In the genomic region with DNA sequence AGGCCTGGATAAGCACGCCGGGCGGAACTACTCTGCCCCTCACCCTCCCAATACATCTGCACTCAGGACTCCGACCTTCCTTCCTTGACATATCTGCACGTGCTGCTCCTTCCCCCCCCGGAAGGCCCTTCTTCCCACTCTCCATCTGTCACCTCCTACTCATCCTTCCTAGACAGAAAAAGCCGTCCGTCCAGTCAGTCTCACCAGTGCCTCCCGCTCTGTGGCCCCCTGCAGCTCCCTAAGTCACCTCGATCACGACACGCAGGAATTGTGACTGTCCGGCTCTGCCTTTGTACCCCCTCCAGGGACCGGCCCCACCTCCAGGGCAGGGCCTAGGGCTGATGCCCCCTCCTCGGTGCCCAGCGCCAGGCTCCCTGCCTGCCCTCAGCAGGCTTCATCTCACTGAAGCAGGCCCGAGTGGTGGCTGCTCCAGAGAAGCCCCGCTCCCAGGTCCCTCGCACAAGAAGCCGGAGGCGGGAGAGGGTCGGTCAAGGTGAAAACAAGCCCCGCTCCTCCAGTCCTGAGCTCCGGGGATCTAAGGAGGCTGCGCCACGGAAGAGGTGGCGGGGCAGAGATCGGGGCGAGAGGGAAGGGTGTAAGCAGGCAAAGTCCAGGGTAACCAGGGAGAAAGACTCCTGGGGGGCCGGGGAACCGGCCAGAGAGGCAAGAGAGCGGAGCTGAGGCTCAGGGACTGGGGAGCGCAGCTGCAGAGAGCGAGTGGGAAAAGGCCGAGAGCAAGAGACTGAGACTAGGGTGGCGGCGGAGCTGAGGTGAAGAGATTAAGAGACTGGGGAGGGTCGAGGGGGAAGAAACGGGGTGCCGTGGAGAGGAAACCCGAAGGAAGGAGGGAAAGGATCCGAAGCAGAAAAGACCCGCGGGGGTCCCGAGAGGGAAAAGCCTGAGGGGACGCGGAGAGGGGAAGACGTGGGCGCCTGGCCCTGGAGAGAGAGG, we compare ENCODE assay signal across 8 cellular contexts. TPM values are rescaled to one million over a fixed set of nuclear protein-coding genes. Genes with fewer than 3 reads are reported as not detected.
DNase-seq lines count a peak whose midpoint lies in the region; TF ChIP-seq lines count a peak whose summit lies in the region.

No MANE protein-coding gene starts in this region.

- peak overlapping the region; percentile 96 for H3K4me3 Mint-ChIP-seq in activated T-helper 1 cell treated with anti-CD3 and anti-CD28 coated beads, Interleukin-12 subunit alpha, Interleukin-12 subunit beta, Interleukin-2, Interleukin-4 antibody, amounts not matched to agents 30 ng/mL and 10 ng/mL and 1 ng/mL, durations not matched to agents 14 hours and 24 hours and 36 hours

- TF ChIP-seq CTCF in LNCaP clone FGC (IDR thresholded peaks at IDR 0.05; ENCODE audit: control insufficient read depth, extremely low read depth, insufficient read depth) = no peak

- DNase-seq in GM03348 (ENCODE audit: low spot score) = peak; percentile 48
- DNase-seq in LNCaP clone FGC (ENCODE audit: low read depth) = no peak
- DNase-seq in activated T-helper 1 cell treated with anti-CD3 and anti-CD28 coated beads, Interleukin-12 subunit alpha, Interleukin-12 subunit beta, Interleukin-2, Interleukin-4 antibody, amounts not matched to agents 30 ng/mL and 10 ng/mL and 1 ng/mL, durations not matched to agents 14 hours and 24 hours and 36 hours (ENCODE audit: low spot score) = peak; percentile 11
- no peak for DNase-seq in NCI-H526 treated with DMSO at 0.1 percent for 48 hours (lab: John Stamatoyannopoulos, UW)
- no peak for DNase-seq in Ammon's horn (ENCODE audit: low spot score)
- no peak for DNase-seq in NCI-H1436 (lab: John Stamatoyannopoulos, UW)

- peaks cover 59% of the 10 kb centered on the region for H3K4me1 Mint-ChIP-seq in activated T-helper 1 cell treated with anti-CD3 and anti-CD28 coated beads, Interleukin-12 subunit alpha, Interleukin-12 subunit beta, Interleukin-2, Interleukin-4 antibody, amounts not matched to agents 30 ng/mL and 10 ng/mL and 1 ng/mL, durations not matched to agents 14 hours and 24 hours and 36 hours (ENCODE audit: low read depth)

- peak overlapping the region; percentile 95 for H3K27ac Mint-ChIP-seq in activated T-helper 1 cell treated with anti-CD3 and anti-CD28 coated beads, Interleukin-12 subunit alpha, Interleukin-12 subunit beta, Interleukin-2, Interleukin-4 antibody, amounts not matched to agents 30 ng/mL and 10 ng/mL and 1 ng/mL, durations not matched to agents 14 hours and 24 hours and 36 hours

- H3K27ac ChIP-seq in skin epidermis = peak overlapping the region; percentile 57 to 99 (median 94)

- peak overlapping the region; percentile 92 for H3K4me3 ChIP-seq in LNCaP clone FGC (ENCODE audit: low read depth, low read length)
- peak overlapping the region; percentile 85 for H3K4me3 ChIP-seq in iPS-11a (ENCODE audit: low read depth, low read length)
- H3K4me3 ChIP-seq in skin epidermis = peak overlapping the region; percentile 55 to 91 (median 89)

- H3K27me3 Mint-ChIP-seq in activated T-helper 1 cell treated with anti-CD3 and anti-CD28 coated beads, Interleukin-12 subunit alpha, Interleukin-12 subunit beta, Interleukin-2, Interleukin-4 antibody, amounts not matched to agents 30 ng/mL and 10 ng/mL and 1 ng/mL, durations not matched to agents 14 hours and 24 hours and 36 hours (ENCODE audit: insufficient read depth) = no peaks in the 10 kb centered on the region

- intact Hi-C loops in activated T-helper 1 cell treated with anti-CD3 and anti-CD28 coated beads, Interleukin-12 subunit alpha, Interleukin-12 subunit beta, Interleukin-2, Interleukin-4 antibody, amounts not matched to agents 30 ng/mL and 10 ng/mL and 1 ng/mL, durations not matched to agents 14 hours and 24 hours and 36 hours (cut with micrococcal nuclease) = loop anchor here (5.0 to 10.0 kb wide), 4 partner anchors 35 to 385 kb away; a partner anchor contains a TSS

- H3K36me3 Mint-ChIP-seq in activated T-helper 1 cell treated with anti-CD3 and anti-CD28 coated beads, Interleukin-12 subunit alpha, Interleukin-12 subunit beta, Interleukin-2, Interleukin-4 antibody, amounts not matched to agents 30 ng/mL and 10 ng/mL and 1 ng/mL, durations not matched to agents 14 hours and 24 hours and 36 hours (ENCODE audit: low read depth) = peaks cover 21% of the 10 kb centered on the region

- H3K9me3 Mint-ChIP-seq in activated T-helper 1 cell treated with anti-CD3 and anti-CD28 coated beads, Interleukin-12 subunit alpha, Interleukin-12 subunit beta, Interleukin-2, Interleukin-4 antibody, amounts not matched to agents 30 ng/mL and 10 ng/mL and 1 ng/mL, durations not matched to agents 14 hours and 24 hours and 36 hours = no peaks in the 10 kb centered on the region

RNA-seq across cellular contexts. Expression of a gene that starts 1.1 kb away (rescaled TPM):
- 200 and 202 TPM in 2 replicates for total RNA-seq in activated T-helper 1 cell treated with anti-CD3 and anti-CD28 coated beads, Interleukin-12 subunit alpha, Interleukin-12 subunit beta, Interleukin-2, Interleukin-4 antibody, amounts not matched to agents 30 ng/mL and 10 ng/mL and 1 ng/mL, durations not matched to agents 14 hours and 24 hours and 36 hours

RNA-seq across cellular contexts. Expression of a gene that starts 22.2 kb away (rescaled TPM):
- 66.4 and 69.6 TPM in 2 replicates for total RNA-seq in activated T-helper 1 cell treated with anti-CD3 and anti-CD28 coated beads, Interleukin-12 subunit alpha, Interleukin-12 subunit beta, Interleukin-2, Interleukin-4 antibody, amounts not matched to agents 30 ng/mL and 10 ng/mL and 1 ng/mL, durations not matched to agents 14 hours and 24 hours and 36 hours

RNA-seq across cellular contexts. Expression of a gene that starts 26.1 kb away (rescaled TPM):
- total RNA-seq in activated T-helper 1 cell treated with anti-CD3 and anti-CD28 coated beads, Interleukin-12 subunit alpha, Interleukin-12 subunit beta, Interleukin-2, Interleukin-4 antibody, amounts not matched to agents 30 ng/mL and 10 ng/mL and 1 ng/mL, durations not matched to agents 14 hours and 24 hours and 36 hours = 7.8 and 8.4 TPM in 2 replicates

RNA-seq across cellular contexts. Expression of a gene that starts 29.2 kb away (rescaled TPM):
- total RNA-seq in activated T-helper 1 cell treated with anti-CD3 and anti-CD28 coated beads, Interleukin-12 subunit alpha, Interleukin-12 subunit beta, Interleukin-2, Interleukin-4 antibody, amounts not matched to agents 30 ng/mL and 10 ng/mL and 1 ng/mL, durations not matched to agents 14 hours and 24 hours and 36 hours = 7.7 and 8.3 TPM in 2 replicates

RNA-seq across cellular contexts. Expression of a gene that starts 48.4 kb away (rescaled TPM):
- 0.16 TPM in 1 of 2 replicates, not detected in the other for total RNA-seq in activated T-helper 1 cell treated with anti-CD3 and anti-CD28 coated beads, Interleukin-12 subunit alpha, Interleukin-12 subunit beta, Interleukin-2, Interleukin-4 antibody, amounts not matched to agents 30 ng/mL and 10 ng/mL and 1 ng/mL, durations not matched to agents 14 hours and 24 hours and 36 hours

Comparison
In these comparisons a context has a peak if more than half of its experiments do, and no peak if none do; other contexts are left out.
1. DNase-seq: peak in GM03348 (single experiment) and activated T-helper 1 cell treated with anti-CD3 and anti-CD28 coated beads, Interleukin-12 subunit alpha, Interleukin-12 subunit beta, Interleukin-2, Interleukin-4 antibody, amounts not matched to agents 30 ng/mL and 10 ng/mL and 1 ng/mL, durations not matched to agents 14 hours and 24 hours and 36 hours (single experiment); none in LNCaP clone FGC (single experiment), NCI-H526 treated with DMSO at 0.1 percent for 48 hours (single experiment), Ammon's horn (single experiment) and NCI-H1436 (single experiment).
2. Peak in every context shown above with its lines, with median percentiles within 50 percentile points of each other: H3K4me3 ChIP-seq.